8 cellular contexts compared by ENCODE assay signal in the genomic region with DNA sequence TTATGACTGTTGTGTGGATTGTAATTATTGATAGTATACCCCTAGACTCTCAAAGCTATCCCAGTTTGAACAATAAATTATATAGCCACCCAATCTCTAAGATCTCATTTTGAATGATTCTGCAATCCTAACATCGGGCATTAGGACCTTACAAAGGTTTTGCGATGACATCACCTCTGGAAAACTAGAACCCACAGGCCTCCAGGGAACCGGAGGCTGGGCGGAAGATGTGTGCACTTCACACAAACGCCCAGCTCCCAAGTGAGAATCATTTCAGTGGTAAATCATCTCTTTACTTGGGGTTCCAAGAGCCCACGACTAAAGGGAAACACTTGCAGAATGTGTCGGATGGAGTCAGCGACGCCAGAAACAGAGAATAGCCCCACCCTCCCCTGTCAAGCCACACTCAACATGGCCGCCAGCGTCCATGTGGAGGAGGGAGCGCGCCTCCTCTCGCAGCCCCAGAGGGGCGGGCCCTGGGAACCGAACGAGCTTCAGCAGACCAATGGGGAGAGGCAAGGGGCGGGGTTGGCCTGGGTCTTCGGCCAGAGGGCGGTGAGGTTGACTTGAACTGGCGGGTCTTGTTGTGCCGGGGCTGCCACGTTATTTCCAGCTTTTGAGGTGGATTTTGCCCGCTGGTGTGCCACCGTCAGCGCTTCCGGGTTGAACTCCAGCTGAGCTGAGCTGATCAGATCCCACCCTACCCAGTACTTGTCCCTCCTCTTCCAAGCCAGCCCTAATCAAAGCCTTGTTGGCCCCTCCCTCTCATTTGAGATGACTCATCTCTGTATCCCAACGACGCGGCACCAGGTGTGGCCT. TPM values are rescaled to one million over a fixed set of nuclear protein-coding genes. Genes with fewer than 3 reads are reported as not detected.
DNase-seq lines count a peak whose midpoint lies in the region; ATAC-seq and TF ChIP-seq lines count a peak whose summit lies in the region.

No MANE protein-coding gene starts in this region.

- no peaks in the 10 kb centered on the region for H3K27me3 ChIP-seq in breast epithelium
- H3K27me3 ChIP-seq in skeletal muscle tissue (ENCODE audit: control insufficient read depth in 3 of 3, insufficient read depth in 3 of 3, low read length in 3 of 3) = no peaks in the 10 kb centered on the region

- TF ChIP-seq CTCF in AG04449 (IDR thresholded peaks at IDR 0.05; ENCODE audit: insufficient read depth, low read length, missing control alignments) (no peak), VCaP (conservative IDR thresholded peaks at IDR 0.05) (no peak), breast epithelium (IDR thresholded peaks at IDR 0.05) (peak in 1 of 3 donors; percentile 14)

- H3K9me3 ChIP-seq in breast epithelium (no peaks in the 10 kb centered on the region), iPS-18c (ENCODE audit: control insufficient read depth, insufficient read depth, low read length) (no peaks in the 10 kb centered on the region), skeletal muscle tissue (ENCODE audit: control insufficient read depth in 3 of 3, low read length in 3 of 3) (no peaks in the 10 kb centered on the region)

- peak overlapping the region; percentile 62 for H3K4me3 ChIP-seq in AG04449 (ENCODE audit: low read depth, low read length)
- peak overlapping the region; percentile 53 to 65 (median 59) for H3K4me3 ChIP-seq in breast epithelium
- H3K4me3 ChIP-seq in iPS-18c (ENCODE audit: insufficient read depth, low read depth, low read length) = peak overlapping the region; percentile 58
- H3K4me3 ChIP-seq in skeletal muscle tissue (ENCODE audit: low read length in 3 of 3) = peak overlapping the region; percentile 83 to 94 (median 85)

- H3K36me3 ChIP-seq in breast epithelium = no peaks in the 10 kb centered on the region
- no peaks in the 10 kb centered on the region for H3K36me3 ChIP-seq in skeletal muscle tissue (ENCODE audit: control insufficient read depth in 3 of 3, insufficient read depth in 3 of 3, low read length in 3 of 3)

- H3K27ac ChIP-seq in VCaP (peak overlapping the region; percentile 93), breast epithelium (peak overlapping the region; percentile 94 to 96), skeletal muscle tissue (ENCODE audit: low read depth, low read length) (peak overlapping the region; percentile 90)

- H3K4me1 ChIP-seq in breast epithelium (no peaks in the 10 kb centered on the region), skeletal muscle tissue (ENCODE audit: control insufficient read depth in 3 of 3, insufficient read depth in 3 of 3, low read length in 3 of 3) (peaks cover 0 to 4% (median 3%) of the 10 kb centered on the region in 3 donors)

- DNase-seq in AG04449 (ENCODE audit: low read depth, low spot score) (peak; percentile 90), NCI-H2196 (lab: John Stamatoyannopoulos, UW; ENCODE audit: unreplicated experiment) (peak; percentile 98), breast epithelium (ENCODE audit: low spot score in 2 of 2) (peak; percentile 98 to 99)

- peak; percentile 45 for TF ChIP-seq POLR2A in breast epithelium (IDR thresholded peaks at IDR 0.05)

- intact Hi-C loops in breast epithelium (cut with DNase I; ENCODE audit: low total_unique reads) = no loop called here

- POLR2A ChIA-PET in AG04449 (lab: Yijun Ruan, JAX) = interaction anchor here (1.2 to 3.4 kb wide), 3 partner anchors 9 to 18 kb away, joined by 3 to 50 read pairs (median 22); partner anchors contain the start of genes MRPL48 and RAB6A

- peak overlapping the region; percentile 82 to 93 (median 83) for H3K9ac ChIP-seq in skeletal muscle tissue (ENCODE audit: low read depth in 1 of 3, low read length in 3 of 3)

- CTCF ChIA-PET in AG04449 (lab: Yijun Ruan, JAX) = interaction anchor here (0.9 to 2.4 kb wide), 7 partner anchors 9 to 153 kb away, joined by 3 to 12 read pairs (median 5); partner anchors contain the start of gene RAB6A

- ATAC-seq in GM18873 (IDR thresholded peaks at IDR 0.05; ENCODE audit: low FRiP score, unreplicated experiment) (peak; percentile 95), HG03135 (IDR thresholded peaks at IDR 0.05; ENCODE audit: unreplicated experiment) (peak; percentile 97)

RNA-seq across cellular contexts. Expression of gene MRPL48, which starts 8.4 kb away (rescaled TPM):
- total RNA-seq in breast epithelium = 10 to 100 TPM in 2 of 3 donors, 1 to 10 TPM in 1; 6.9 to 28.2 (median 15.7) TPM
- total RNA-seq in skeletal muscle tissue = 25.6 TPM

RNA-seq across cellular contexts. Expression of gene RAB6A, which starts 18.4 kb away (rescaled TPM):
- 100 to 1,000 TPM in 2 of 3 donors, 10 to 100 TPM in 1; 79.6 to 119 (median 102) TPM for total RNA-seq in breast epithelium
- 87.2 TPM for total RNA-seq in skeletal muscle tissue

Comparison
In these comparisons a context has a peak if more than half of its experiments do, and no peak if none do; other contexts are left out.
1. Peak in every context shown above with its lines: DNase-seq, ATAC-seq, H3K4me3 ChIP-seq and H3K27ac ChIP-seq.